In genomic region chr9:129100383-129101169, GRCh38 we compare ENCODE assay signal across 18 cellular contexts.
"Had no signal": no experiment of that assay in that cellular context is flagged by ENCODE, and none has a peak within 500 bp of the region (broad histone marks: within the 10 kb centered on the region; RNA-seq: fewer than 3 reads in every experiment).

No MANE protein-coding gene starts in this region.

- H3K36me3 Mint-ChIP-seq: activated naive CD4-positive, alpha-beta T cell treated with anti-CD3 and anti-CD28 coated beads, Interleukin-2, amount 10 ng/mL, durations not matched to agents 7 days and 5 days; natural killer cell had no signal

- H3K27me3 ChIP-seq: adrenal gland, spleen, tibial nerve had no signal

- H3K4me3 Mint-ChIP-seq: activated B cell treated with CpG ODN at 0.5 μM for 24 hours; activated CD4-positive, alpha-beta T cell treated with anti-CD3 and anti-CD28 coated beads, Interleukin-2, amount 10 ng/mL, durations not matched to agents 7 days and 5 days; activated naive CD4-positive, alpha-beta T cell treated with anti-CD3 and anti-CD28 coated beads, Interleukin-2, amount 10 ng/mL, durations not matched to agents 7 days and 5 days; central memory CD8-positive, alpha-beta T cell; natural killer cell; stimulated activated naive B cell treated with anti-CD40 and anti-IgM and Interleukin-4, amounts not matched to agents 10 μg/mL and 1 μg/mL and 100 μg/mL, for 72 hours; T-helper 17 cell had no signal

- H3K4me1 ChIP-seq: adrenal gland, tibial nerve had no signal

- H3K9me3 Mint-ChIP-seq: activated B cell treated with CpG ODN at 0.5 μM for 24 hours; activated CD4-positive, alpha-beta T cell treated with anti-CD3 and anti-CD28 coated beads, Interleukin-2, amount 10 ng/mL, durations not matched to agents 7 days and 5 days; activated naive CD4-positive, alpha-beta T cell treated with anti-CD3 and anti-CD28 coated beads, Interleukin-2, amount 10 ng/mL, durations not matched to agents 7 days and 5 days; activated T-helper 2 cell treated with anti-CD3 and anti-CD28 coated beads, Interferon-gamma antibody, Interleukin-2, Interleukin-4, amounts not matched to agents 10 μg/mL and 5 μg/mL and 100 μg/mL, durations not matched to agents 14 hours and 24 hours and 36 hours; central memory CD8-positive, alpha-beta T cell; natural killer cell; stimulated activated naive B cell treated with anti-CD40 and anti-IgM and Interleukin-4, amounts not matched to agents 10 μg/mL and 1 μg/mL and 100 μg/mL, for 72 hours had no signal

- H3K9me3 ChIP-seq: adrenal gland, psoas muscle, spleen, tibial nerve had no signal

- H3K4me1 Mint-ChIP-seq: activated B cell treated with CpG ODN at 0.5 μM for 24 hours; activated CD4-positive, alpha-beta T cell treated with anti-CD3 and anti-CD28 coated beads, Interleukin-2, amount 10 ng/mL, durations not matched to agents 7 days and 5 days; activated naive CD4-positive, alpha-beta T cell treated with anti-CD3 and anti-CD28 coated beads, Interleukin-2, amount 10 ng/mL, durations not matched to agents 7 days and 5 days; central memory CD8-positive, alpha-beta T cell; natural killer cell; stimulated activated naive B cell treated with anti-CD40 and anti-IgM and Interleukin-4, amounts not matched to agents 10 μg/mL and 1 μg/mL and 100 μg/mL, for 72 hours had no signal

- H3K4me3 ChIP-seq: adrenal gland, psoas muscle, spleen, tibial nerve had no signal

- DNase-seq: activated B cell treated with CpG ODN at 0.5 μM for 24 hours; activated CD4-positive, alpha-beta T cell treated with anti-CD3 and anti-CD28 coated beads, Interleukin-2, amount 10 ng/mL, durations not matched to agents 7 days and 5 days; activated CD8-positive, alpha-beta memory T cell treated with anti-CD3 and anti-CD28 coated beads for 24 hours; activated naive CD4-positive, alpha-beta T cell treated with anti-CD3 and anti-CD28 coated beads, Interleukin-2, amount 10 ng/mL, durations not matched to agents 7 days and 5 days; adrenal gland; effector memory CD4-positive, alpha-beta T cell; hypothalamus; left cardiac atrium; natural killer cell; psoas muscle; spleen; stimulated activated CD4-positive, alpha-beta T cell treated with anti-CD3 and anti-CD28 coated beads, Interleukin-1b, Interleukin-23, amount 100 ng/mL, for 48 hours; stimulated activated naive B cell treated with anti-CD40 and anti-IgM and Interleukin-4, amounts not matched to agents 10 μg/mL and 1 μg/mL and 100 μg/mL, for 72 hours; T-helper 17 cell had no signal

- H3K27me3 Mint-ChIP-seq: activated B cell treated with CpG ODN at 0.5 μM for 24 hours; activated CD4-positive, alpha-beta T cell treated with anti-CD3 and anti-CD28 coated beads, Interleukin-2, amount 10 ng/mL, durations not matched to agents 7 days and 5 days; activated naive CD4-positive, alpha-beta T cell treated with anti-CD3 and anti-CD28 coated beads, Interleukin-2, amount 10 ng/mL, durations not matched to agents 7 days and 5 days; central memory CD8-positive, alpha-beta T cell; stimulated activated naive B cell treated with anti-CD40 and anti-IgM and Interleukin-4, amounts not matched to agents 10 μg/mL and 1 μg/mL and 100 μg/mL, for 72 hours; T-helper 17 cell had no signal

- ATAC-seq: left cardiac atrium; natural killer cell; psoas muscle; sciatic nerve; stimulated activated naive B cell treated with anti-CD40 and anti-IgM and Interleukin-4, amounts not matched to agents 10 μg/mL and 1 μg/mL and 100 μg/mL, for 72 hours; T-helper 17 cell had no signal

- H3K27ac ChIP-seq: adrenal gland, psoas muscle, spleen, tibial nerve had no signal
